19 cellular contexts compared by ENCODE assay signal in genomic region chr11:45209000-45209399, GRCh38.
DNase-seq lines count a peak whose midpoint lies in the region; ATAC-seq and TF ChIP-seq lines count a peak whose summit lies in the region.
"Had no signal": no experiment of that assay in that cellular context is flagged by ENCODE, and none has a peak within 500 bp of the region (broad histone marks: within the 10 kb centered on the region; RNA-seq: fewer than 3 reads in every experiment).

No MANE protein-coding gene starts in this region.

- 87% methylated on average over 23 of the region's 23 CpGs for WGBS in right cardiac atrium
- WGBS in spleen, 5 donors, result 91 to 98% (median 92%) methylated on average over 8 to 23 of the region's 23 CpGs

- H3K27ac ChIP-seq in right cardiac atrium (ENCODE audit: low read length) (peak overlapping the region; percentile 86), spleen (peak overlapping the region in 5 of 8 donors; percentile 48 to 85 (median 80))
- H3K27ac ChIP-seq: GM23248 had no signal

- H3K4me3 ChIP-seq in right cardiac atrium (ENCODE audit: low read length), result no peak overlapping the region
- no peak overlapping the region for H3K4me3 ChIP-seq in spleen
- H3K4me3 ChIP-seq: cardiac muscle cell, GM23248, skin epidermis had no signal

- H3K9me3 ChIP-seq in right cardiac atrium (ENCODE audit: control insufficient read depth, low read length) (no peaks in the 10 kb centered on the region), spleen (no peaks in the 10 kb centered on the region)

- H3K27me3 ChIP-seq in right cardiac atrium (ENCODE audit: control insufficient read depth, insufficient read depth), result no peaks in the 10 kb centered on the region
- no peaks in the 10 kb centered on the region for H3K27me3 ChIP-seq in spleen (replicated peaks in 1 of 7)
- H3K27me3 ChIP-seq: cardiac muscle cell had no signal

- no peak for TF ChIP-seq POLR2A in spleen (IDR thresholded peaks at IDR 0.05)

- intact Hi-C loops in right cardiac atrium (cut with DNase I), result loop anchor here in 1 of 4 donors (10.0 kb wide), 1 partner anchor 86 kb away; no protein-coding TSS in a partner anchor
- intact Hi-C loops in left ventricle myocardium superior (cut with micrococcal nuclease), result no loop called here
- intact Hi-C loops in spleen (cut with DNase I; ENCODE audit: low total_unique reads), result no loop called here

- H3K4me1 ChIP-seq in right cardiac atrium (ENCODE audit: control insufficient read depth, insufficient read depth, low read length), result peaks cover 22% of the 10 kb centered on the region
- peaks cover 0 to 27% (median 20%) of the 10 kb centered on the region in 6 donors for H3K4me1 ChIP-seq in spleen

- H3K36me3 ChIP-seq in spleen, result peaks cover 0 to 95% (median 17%) of the 10 kb centered on the region in 6 donors

- ATAC-seq in right cardiac atrium, result no peak
- no peak for ATAC-seq in left ventricle myocardium superior
- ATAC-seq in GM21390 (IDR thresholded peaks at IDR 0.05; ENCODE audit: unreplicated experiment), result no peak
- ATAC-seq in HG02763 (IDR thresholded peaks at IDR 0.05; ENCODE audit: unreplicated experiment), result no peak
- no peak for ATAC-seq in GM21825 (IDR thresholded peaks at IDR 0.05; ENCODE audit: unreplicated experiment)
- ATAC-seq: activated T-helper 17 cell treated with anti-CD3 and anti-CD28 coated beads, Interleukin-2, amount 50 U/mL, for 72 hours; effector memory CD8-positive, alpha-beta T cell had no signal

- DNase-seq in right cardiac atrium (peak in 2 of 3 donors; percentile 56 to 65), left ventricle myocardium superior (no peak), mesenteric fat pad (ENCODE audit: low spot score) (peak; percentile 65), spleen (no peak), NCI-H1436 (lab: John Stamatoyannopoulos, UW) (no peak)
- DNase-seq: DMS53; effector memory CD8-positive, alpha-beta T cell; GM23248; kidney glomerular epithelial cell; NCI-H146; NCI-H2171 treated with DMSO at 0.1 percent for 48 hours; NCI-H774; stimulated activated CD4-positive, alpha-beta T cell treated with anti-CD3 and anti-CD28 coated beads, Interleukin-4, amount 100 ng/mL, for 1 hour had no signal

- TF ChIP-seq CTCF in spleen (IDR thresholded peaks at IDR 0.05 in 8 of 11, conservative IDR thresholded peaks at IDR 0.05 in 3 of 11), result no peak

Comparison
In these comparisons a context has a peak if more than half of its experiments do, and no peak if none do; other contexts are left out.
1. DNase-seq: peak in right cardiac atrium (2 of 3) and mesenteric fat pad (single experiment); none in left ventricle myocardium superior (single experiment), spleen (single experiment) and NCI-H1436 (single experiment).